ENCODE assay signal across 9 cellular contexts in the genomic region with DNA sequence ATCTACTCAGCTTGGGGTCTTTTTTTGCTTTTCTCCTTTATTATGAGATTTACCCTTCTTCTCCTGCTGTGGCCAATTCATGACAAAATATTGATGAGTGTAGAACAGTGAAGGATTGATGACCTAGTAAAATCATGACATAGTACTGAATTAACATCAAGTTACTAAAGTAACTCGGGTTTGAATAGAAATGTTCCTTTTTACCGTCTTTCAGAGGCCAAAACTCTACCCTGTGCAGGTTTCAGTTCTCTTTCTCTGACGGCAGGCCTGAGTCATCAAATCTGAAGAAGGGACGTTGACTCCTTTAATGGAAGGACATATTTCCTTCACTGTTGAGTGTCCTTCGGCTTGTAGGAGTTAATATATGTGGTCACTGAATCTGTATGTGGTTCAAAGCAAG.
DNase-seq lines count a peak whose midpoint lies in the region; ATAC-seq, FAIRE-seq and TF ChIP-seq lines count a peak whose summit lies in the region.
"Had no signal": no experiment of that assay in that cellular context is flagged by ENCODE, and none has a peak within 500 bp of the region (broad histone marks: within the 10 kb centered on the region; RNA-seq: fewer than 3 reads in every experiment).

No MANE protein-coding gene starts in this region.

- FAIRE-seq in GM18507 (lab: Jason Lieb, UNC): peak; percentile 92

- H3K4me1 Mint-ChIP-seq in mesothelial cell of epicardium: no peaks in the 10 kb centered on the region

- no peak for TF ChIP-seq CTCF in right atrium auricular region (IDR thresholded peaks at IDR 0.05)
- no peak for TF ChIP-seq CTCF in mesothelial cell of epicardium (IDR thresholded peaks at IDR 0.05; ENCODE audit: unreplicated experiment)

- H3K27ac ChIP-seq in right atrium auricular region: no peak overlapping the region

- no peak overlapping the region for H3K4me3 ChIP-seq in right atrium auricular region

- H3K27ac Mint-ChIP-seq in mesothelial cell of epicardium: no peak overlapping the region

- peak; percentile 29 for DNase-seq in GM18507 (ENCODE audit: extremely low spot score, insufficient read length, low read depth)
- DNase-seq in right atrium auricular region (ENCODE audit: low spot score): peak; percentile 54
- no peak for DNase-seq in mesothelial cell of epicardium (ENCODE audit: low spot score in 2 of 2, unreplicated experiment in 2 of 2)
- DNase-seq in cerebellar cortex (ENCODE audit: low spot score): no peak
- no peak for DNase-seq in posterior vena cava (ENCODE audit: low spot score)
- no peak for DNase-seq in NCI-H82 (lab: John Stamatoyannopoulos, UW)
- DNase-seq: activated CD8-positive, alpha-beta memory T cell treated with anti-CD3 and anti-CD28 coated beads, Interleukin-2, amount 50 U/mL, for 4 hours had no signal

- H3K36me3 ChIP-seq in right atrium auricular region: peaks cover 57% of the 10 kb centered on the region

- peak; percentile 75 for ATAC-seq in GM21526 (IDR thresholded peaks at IDR 0.05; ENCODE audit: low FRiP score, unreplicated experiment)
- peak; percentile 85 for ATAC-seq in HG03457 (IDR thresholded peaks at IDR 0.05; ENCODE audit: unreplicated experiment)

- H3K9me3 ChIP-seq in right atrium auricular region: no peaks in the 10 kb centered on the region

- no peaks in the 10 kb centered on the region for H3K27me3 ChIP-seq in right atrium auricular region

- H3K36me3 Mint-ChIP-seq in mesothelial cell of epicardium: peaks cover 61% of the 10 kb centered on the region

- no peaks in the 10 kb centered on the region for H3K27me3 Mint-ChIP-seq in mesothelial cell of epicardium (ENCODE audit: low read depth)

- H3K4me1 ChIP-seq in right atrium auricular region: peaks cover 0 to 10% of the 10 kb centered on the region in 2 donors

- intact Hi-C loops in posterior vena cava (cut with DNase I): no loop called here

- H3K9me3 Mint-ChIP-seq in mesothelial cell of epicardium: no peaks in the 10 kb centered on the region

- no peak overlapping the region for H3K4me3 Mint-ChIP-seq in mesothelial cell of epicardium

Comparison
In these comparisons a context has a peak if more than half of its experiments do, and no peak if none do; other contexts are left out.
1. DNase-seq: peak in GM18507 (single experiment) and right atrium auricular region (single experiment); none in mesothelial cell of epicardium (0 of 2), cerebellar cortex (single experiment), posterior vena cava (single experiment) and NCI-H82 (single experiment).